ENCODE assay signal across 11 cellular contexts in genomic region chr12:62683724-62684501, GRCh38.
DNase-seq lines count a peak whose midpoint lies in the region; ATAC-seq and TF ChIP-seq lines count a peak whose summit lies in the region.
"Had no signal": no experiment of that assay in that cellular context is flagged by ENCODE, and none has a peak within 500 bp of the region (broad histone marks: within the 10 kb centered on the region; RNA-seq: fewer than 3 reads in every experiment).

No MANE protein-coding gene starts in this region.

- TF ChIP-seq POLR2A in lower leg skin (IDR thresholded peaks at IDR 0.05), result no peak

- WGBS in endodermal cell (ENCODE audit: insufficient coverage in 1 of 2, insufficient read length in 1 of 2), 2 experiments, result 66 to 86% methylated on average over 2 to 7 of the region's 7 CpGs
- WGBS in lower leg skin, 2 donors, result 19 to 27% methylated on average over 7 of the region's 7 CpGs

- intact Hi-C loops in lower leg skin (cut with DNase I; ENCODE audit: low total_unique reads), result no loop called here

- peak; percentile 22 for DNase-seq in HFFc6
- DNase-seq in endodermal cell, result peak; percentile 67
- DNase-seq in lower leg skin (ENCODE audit: low spot score in 2 of 2), result peak; percentile 72 to 90
- DNase-seq in superior temporal gyrus (ENCODE audit: extremely low spot score), result peak; percentile 58
- no peak for DNase-seq in NCI-H2171 (lab: John Stamatoyannopoulos, UW)
- no peak for DNase-seq in activated T-cell treated with anti-CD3 and anti-CD28 coated beads, Interleukin-2, amount 50 U/mL, for 48 hours
- no peak for DNase-seq in kidney glomerular epithelial cell (lab: John Stamatoyannopoulos, UW)
- DNase-seq: Calu3; effector CD8-positive, alpha-beta T cell; PC-3 had no signal

- no peak overlapping the region for H3K27ac ChIP-seq in endodermal cell (ENCODE audit: low read depth, low read length)

- H3K27ac Mint-ChIP-seq in HFFc6 (peak overlapping the region; percentile 84), endodermal cell (peak overlapping the region; percentile 31)

- H3K4me3 Mint-ChIP-seq in HFFc6 (peak overlapping the region; percentile 45), endodermal cell (no peak overlapping the region)

- peaks cover 50% of the 10 kb centered on the region for H3K4me1 Mint-ChIP-seq in HFFc6 (ENCODE audit: low read depth)
- peaks cover 20% of the 10 kb centered on the region for H3K4me1 Mint-ChIP-seq in endodermal cell

- H3K36me3 Mint-ChIP-seq in HFFc6 (ENCODE audit: low read depth), result peaks cover 2% of the 10 kb centered on the region; the same call in 1 of the 2 replicates
- H3K36me3 Mint-ChIP-seq in endodermal cell (ENCODE audit: low read depth), result peaks cover 41% of the 10 kb centered on the region

- H3K9me3 Mint-ChIP-seq in HFFc6 (no peaks in the 10 kb centered on the region), endodermal cell (peaks cover 2% of the 10 kb centered on the region)

- no peak for TF ChIP-seq CTCF in HFFc6 (IDR thresholded peaks at IDR 0.05)
- TF ChIP-seq CTCF in endodermal cell (conservative IDR thresholded peaks at IDR 0.05), result no peak
- TF ChIP-seq CTCF in lower leg skin (IDR thresholded peaks at IDR 0.05), result no peak

- H3K4me1 ChIP-seq in endodermal cell (ENCODE audit: control insufficient read depth, insufficient read depth, low read length), result no peaks in the 10 kb centered on the region

- no peaks in the 10 kb centered on the region for H3K27me3 Mint-ChIP-seq in HFFc6 (ENCODE audit: insufficient read depth)
- no peaks in the 10 kb centered on the region for H3K27me3 Mint-ChIP-seq in endodermal cell (ENCODE audit: insufficient read depth)

- H3K4me3 ChIP-seq in endodermal cell (ENCODE audit: low read length), result no peak overlapping the region
- no peak overlapping the region for H3K4me3 ChIP-seq in lower leg skin (ENCODE audit: low read depth, poor library complexity, severe bottlenecking)

- H3K9me3 ChIP-seq in endodermal cell (ENCODE audit: control insufficient read depth, low read length), result no peaks in the 10 kb centered on the region

- ATAC-seq in GM18858 (IDR thresholded peaks at IDR 0.05; ENCODE audit: unreplicated experiment), result no peak
- ATAC-seq: PC-3 had no signal

- no peak overlapping the region for H3K9ac ChIP-seq in endodermal cell (ENCODE audit: extremely low read depth, low read length, poor library complexity, severe bottlenecking)

- no peaks in the 10 kb centered on the region for H3K27me3 ChIP-seq in endodermal cell (ENCODE audit: control insufficient read depth, insufficient read depth, low read length, poor library complexity, severe bottlenecking)

- no peaks in the 10 kb centered on the region for H3K36me3 ChIP-seq in endodermal cell (ENCODE audit: control insufficient read depth, insufficient read depth, low read length)

Comparison
In these comparisons a context has a peak if more than half of its experiments do, and no peak if none do; other contexts are left out.
1. DNase-seq: peak in HFFc6 (single experiment), endodermal cell (single experiment), lower leg skin (2 of 2) and superior temporal gyrus (single experiment); none in NCI-H2171 (single experiment), activated T-cell treated with anti-CD3 and anti-CD28 coated beads, Interleukin-2, amount 50 U/mL, for 48 hours (0 of 2) and kidney glomerular epithelial cell (single experiment).